27 cellular contexts compared by ENCODE assay signal in the genomic region with DNA sequence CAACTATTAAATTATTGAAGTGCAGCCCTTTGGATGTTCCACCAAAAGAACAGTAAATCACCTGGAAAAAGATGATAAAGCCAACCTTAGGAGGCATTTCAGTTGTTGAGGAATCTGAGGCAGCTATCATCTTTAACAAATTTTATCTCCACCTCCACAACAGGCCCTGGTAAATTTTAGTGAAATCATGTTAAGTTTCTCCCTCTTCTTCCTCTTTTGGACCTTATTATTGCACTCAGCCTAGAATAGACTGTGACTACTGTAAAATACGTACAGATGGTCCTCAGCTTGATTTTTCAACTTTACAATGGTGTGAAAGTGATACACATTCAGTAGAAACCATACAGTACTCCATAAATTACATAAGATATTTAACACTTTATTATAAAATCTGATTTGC.
"Had no signal": no experiment of that assay in that cellular context is flagged by ENCODE, and none has a peak within 500 bp of the region (broad histone marks: within the 10 kb centered on the region; RNA-seq: fewer than 3 reads in every experiment).

No MANE protein-coding gene starts in this region.

- ATAC-seq: activated CD4-positive, alpha-beta T cell treated with anti-CD3 and anti-CD28 coated beads for 36 hours; activated CD8-positive, alpha-beta T cell treated with anti-CD3 and anti-CD28 coated beads for 36 hours; activated T-cell treated with anti-CD3 and anti-CD28 coated beads, Interleukin-2, amount 50 U/mL, for 72 hours had no signal

- FAIRE-seq: colon had no signal

- DNase-seq: activated CD4-positive, alpha-beta T cell treated with anti-CD3 and anti-CD28 coated beads for 36 hours; activated CD4-positive, alpha-beta T cell treated with anti-CD3 and anti-CD28 coated beads, Interleukin-2, amount 50 U/mL, for 1 hour; activated CD8-positive, alpha-beta memory T cell treated with anti-CD3 and anti-CD28 coated beads, Interleukin-2, amount 50 U/mL, for 4 hours; activated CD8-positive, alpha-beta T cell treated with anti-CD3 and anti-CD28 coated beads for 36 hours; activated gamma-delta T cell treated with Interleukin-2 at 50 U/mL for 16 hours; activated naive CD4-positive, alpha-beta T cell treated with anti-CD3 and anti-CD28 coated beads, Interleukin-2, amount 10 ng/mL, durations not matched to agents 7 days and 5 days; activated naive CD8-positive, alpha-beta T cell treated with anti-CD3 and anti-CD28 coated beads for 36 hours; activated T-cell treated with anti-CD3 and anti-CD28 coated beads, Interleukin-2, amount 50 U/mL, for 72 hours; brain microvascular endothelial cell; cerebellar nuclear complex; MM.1S; NCI-H1092 treated with DMSO at 0.1 percent for 48 hours; NCI-H1417 treated with DMSO at 0.1 percent for 48 hours; NCI-H1694 treated with DMSO at 0.1 percent for 48 hours; NCI-H2029 treated with DMSO at 0.1 percent for 48 hours; NCI-H345; NCI-H510A; NCI-H526 treated with DMSO at 0.1 percent for 48 hours; NCI-H82; Peyer's patch; Right ventricle myocardium superior; SJCRH30; SK-N-SH; T-helper 1 cell had no signal

- H3K4me2 ChIP-seq: SK-N-SH had no signal

- H3K9me3 ChIP-seq: Peyer's patch, SJCRH30, SK-N-SH had no signal

- H3K9ac ChIP-seq: SK-N-SH had no signal

- H3K4me3 ChIP-seq: Peyer's patch, SJCRH30 had no signal

- H3K36me3 ChIP-seq: brain microvascular endothelial cell, Peyer's patch had no signal

- H3K27ac ChIP-seq: brain microvascular endothelial cell, RWPE1, SJCRH30, VCaP had no signal

- H3K4me1 ChIP-seq: SJCRH30 had no signal

- H3K9me2 ChIP-seq: SK-N-SH had no signal

- H3K27me3 ChIP-seq: brain microvascular endothelial cell, Peyer's patch, SJCRH30 had no signal
